1 cellular context compared by ENCODE assay signal in the genomic region with DNA sequence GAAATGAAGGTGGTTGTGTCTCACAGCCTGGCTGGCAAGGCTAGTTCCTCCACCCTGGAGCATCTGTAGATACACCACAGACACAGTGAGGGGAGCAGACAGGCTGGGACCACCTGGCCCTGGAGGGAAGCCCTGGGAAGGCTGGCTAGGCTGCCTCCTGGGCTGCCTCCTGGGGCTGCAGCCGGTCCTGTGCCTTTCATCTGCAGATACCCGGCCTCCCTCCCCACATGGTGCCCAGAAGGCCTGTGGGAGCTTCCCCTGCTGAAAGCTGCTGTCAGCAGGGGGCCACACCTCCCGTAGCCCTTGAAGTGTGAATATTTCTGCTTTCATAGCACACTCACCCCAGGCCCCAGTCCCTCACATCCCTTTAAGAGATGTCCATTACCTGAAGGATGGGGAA.
TF ChIP-seq lines count a peak whose summit lies in the region.

No MANE protein-coding gene starts in this region.

TF ChIP-seq in K562, 482 proteins besides CTCF, POLR2A, EP300 and RAD21 (continued from another document):
- TF ChIP-seq, protein P1, sequence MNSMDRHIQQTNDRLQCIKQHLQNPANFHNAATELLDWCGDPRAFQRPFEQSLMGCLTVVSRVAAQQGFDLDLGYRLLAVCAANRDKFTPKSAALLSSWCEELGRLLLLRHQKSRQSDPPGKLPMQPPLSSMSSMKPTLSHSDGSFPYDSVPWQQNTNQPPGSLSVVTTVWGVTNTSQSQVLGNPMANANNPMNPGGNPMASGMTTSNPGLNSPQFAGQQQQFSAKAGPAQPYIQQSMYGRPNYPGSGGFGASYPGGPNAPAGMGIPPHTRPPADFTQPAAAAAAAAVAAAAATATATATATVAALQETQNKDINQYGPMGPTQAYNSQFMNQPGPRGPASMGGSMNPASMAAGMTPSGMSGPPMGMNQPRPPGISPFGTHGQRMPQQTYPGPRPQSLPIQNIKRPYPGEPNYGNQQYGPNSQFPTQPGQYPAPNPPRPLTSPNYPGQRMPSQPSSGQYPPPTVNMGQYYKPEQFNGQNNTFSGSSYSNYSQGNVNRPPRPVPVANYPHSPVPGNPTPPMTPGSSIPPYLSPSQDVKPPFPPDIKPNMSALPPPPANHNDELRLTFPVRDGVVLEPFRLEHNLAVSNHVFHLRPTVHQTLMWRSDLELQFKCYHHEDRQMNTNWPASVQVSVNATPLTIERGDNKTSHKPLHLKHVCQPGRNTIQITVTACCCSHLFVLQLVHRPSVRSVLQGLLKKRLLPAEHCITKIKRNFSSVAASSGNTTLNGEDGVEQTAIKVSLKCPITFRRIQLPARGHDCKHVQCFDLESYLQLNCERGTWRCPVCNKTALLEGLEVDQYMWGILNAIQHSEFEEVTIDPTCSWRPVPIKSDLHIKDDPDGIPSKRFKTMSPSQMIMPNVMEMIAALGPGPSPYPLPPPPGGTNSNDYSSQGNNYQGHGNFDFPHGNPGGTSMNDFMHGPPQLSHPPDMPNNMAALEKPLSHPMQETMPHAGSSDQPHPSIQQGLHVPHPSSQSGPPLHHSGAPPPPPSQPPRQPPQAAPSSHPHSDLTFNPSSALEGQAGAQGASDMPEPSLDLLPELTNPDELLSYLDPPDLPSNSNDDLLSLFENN (IDR thresholded peaks at IDR 0.05; ENCODE audit: low read depth in 2 of 2, low read length in 2 of 2) = no peak
- TF ChIP-seq, protein P2, sequence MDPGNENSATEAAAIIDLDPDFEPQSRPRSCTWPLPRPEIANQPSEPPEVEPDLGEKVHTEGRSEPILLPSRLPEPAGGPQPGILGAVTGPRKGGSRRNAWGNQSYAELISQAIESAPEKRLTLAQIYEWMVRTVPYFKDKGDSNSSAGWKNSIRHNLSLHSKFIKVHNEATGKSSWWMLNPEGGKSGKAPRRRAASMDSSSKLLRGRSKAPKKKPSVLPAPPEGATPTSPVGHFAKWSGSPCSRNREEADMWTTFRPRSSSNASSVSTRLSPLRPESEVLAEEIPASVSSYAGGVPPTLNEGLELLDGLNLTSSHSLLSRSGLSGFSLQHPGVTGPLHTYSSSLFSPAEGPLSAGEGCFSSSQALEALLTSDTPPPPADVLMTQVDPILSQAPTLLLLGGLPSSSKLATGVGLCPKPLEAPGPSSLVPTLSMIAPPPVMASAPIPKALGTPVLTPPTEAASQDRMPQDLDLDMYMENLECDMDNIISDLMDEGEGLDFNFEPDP (CRISPR knock-in tag; IDR thresholded peaks at IDR 0.05) = no peak
- no peak for TF ChIP-seq CBX5 (IDR thresholded peaks at IDR 0.05; ENCODE audit: borderline replicate concordance, low read depth)
